Comparison of ENCODE assay signal across 7 cellular contexts in genomic region chr17:75077490-75078096, GRCh38. TPM values are rescaled to one million over a fixed set of nuclear protein-coding genes. Genes with fewer than 3 reads are reported as not detected.
A peak's percentile ranks its signal among the peaks of the same experiment; 100 is the strongest.
DNase-seq lines count a peak whose midpoint lies in the region; ATAC-seq, FAIRE-seq and TF ChIP-seq lines count a peak whose summit lies in the region.
"Had no signal": no experiment of that assay in that cellular context is flagged by ENCODE, and none has a peak within 500 bp of the region (broad histone marks: within the 10 kb centered on the region; RNA-seq: fewer than 3 reads in every experiment).

No MANE protein-coding gene starts in this region.

- peaks cover 20 to 41% of the 10 kb centered on the region in 2 donors for H3K4me1 ChIP-seq in kidney (ENCODE audit: control insufficient read depth in 1 of 2, insufficient read depth in 1 of 2, low read depth in 1 of 2, low read length in 2 of 2)

- intact Hi-C loops in kidney (cut with DNase I) = no loop called here

- no peaks in the 10 kb centered on the region for H3K9me3 ChIP-seq in kidney (ENCODE audit: control insufficient read depth in 1 of 2, low read length in 2 of 2)

- peak overlapping the region; percentile 67 for H3K27ac ChIP-seq in 22Rv1
- H3K27ac ChIP-seq in kidney (ENCODE audit: low read depth in 2 of 2, low read length in 2 of 2) = peak overlapping the region; percentile 84 to 95
- H3K27ac ChIP-seq in temporal lobe (ENCODE audit: low read depth, low read length) = peak overlapping the region; percentile 63
- H3K27ac ChIP-seq: C4-2B had no signal

- H3K4me3 ChIP-seq in kidney (ENCODE audit: low read length in 2 of 2) = peak overlapping the region; percentile 40 to 43

- DNase-seq in activated T-cell treated with anti-CD3 and anti-CD28 coated beads, Interleukin-2, amount 50 U/mL, for 48 hours = peak; percentile 67 to 74
- DNase-seq in kidney (peak; percentile 92), RCC 7860 (ENCODE audit: low spot score) (no peak)

- H3K36me3 ChIP-seq in kidney (ENCODE audit: control insufficient read depth in 1 of 2, insufficient read depth in 2 of 2, low read length in 2 of 2) = no peaks in the 10 kb centered on the region

- peak overlapping the region in 1 of 2 donors; percentile 81 for H3K9ac ChIP-seq in kidney (ENCODE audit: low read length in 2 of 2)

- FAIRE-seq in kidney (lab: Jason Lieb, UNC) (no peak), RCC 7860 (lab: Jason Lieb, UNC) (no peak)

- TF ChIP-seq CTCF in 22Rv1 (IDR thresholded peaks at IDR 0.05) = peak; percentile 62
- TF ChIP-seq CTCF in kidney (IDR thresholded peaks at IDR 0.05; ENCODE audit: borderline replicate concordance, extremely low read depth, insufficient read depth) = peak; percentile 12

- ATAC-seq in HG02885 (IDR thresholded peaks at IDR 0.05; ENCODE audit: poor library complexity, unreplicated experiment) = peak; percentile 54

RNA-seq across cellular contexts. Expression of gene SLC16A5, which starts 10.2 kb away (rescaled TPM):
- total RNA-seq in kidney (184 TPM), temporal lobe (0.98 TPM)
- polyA plus RNA-seq in kidney (ENCODE audit: insufficient read depth, low read depth, low replicate concordance) = 28.4 TPM

RNA-seq across cellular contexts. Expression of gene KCTD2, which starts 30.6 kb away (rescaled TPM):
- total RNA-seq in kidney = 30.2 TPM
- 26.0 TPM for polyA plus RNA-seq in kidney (ENCODE audit: insufficient read depth, low read depth, low replicate concordance)
- total RNA-seq in temporal lobe = 29.7 TPM

RNA-seq across cellular contexts. Expression of gene ATP5PD, which starts 30.8 kb away (rescaled TPM):
- 261 TPM for total RNA-seq in kidney
- polyA plus RNA-seq in kidney (ENCODE audit: insufficient read depth, low read depth, low replicate concordance) = 916 TPM
- total RNA-seq in temporal lobe = 75.0 TPM

RNA-seq across cellular contexts. Expression of gene ARMC7, which starts 32.2 kb away (rescaled TPM):
- total RNA-seq in kidney (31.8 TPM), temporal lobe (2.2 TPM)
- 35.1 TPM for polyA plus RNA-seq in kidney (ENCODE audit: insufficient read depth, low read depth, low replicate concordance)

RNA-seq across cellular contexts. Expression of gene NT5C, which starts 53.9 kb away (rescaled TPM):
- total RNA-seq in kidney = 59.4 TPM
- 74.9 TPM for polyA plus RNA-seq in kidney (ENCODE audit: insufficient read depth, low read depth, low replicate concordance)
- total RNA-seq in temporal lobe = 22.1 TPM

Comparison
In these comparisons a context has a peak if more than half of its experiments do, and no peak if none do; other contexts are left out.
1. RNA of gene SLC16A5, which starts 10.2 kb away (total RNA-seq): 184 TPM in kidney (single experiment); 0.98 TPM in temporal lobe (single experiment); every median in the first group is over 10 times any median in the second.
2. Peak in every context shown above with its lines, with median percentiles within 50 percentile points of each other: H3K27ac ChIP-seq.